8 cellular contexts compared by ENCODE assay signal in genomic region chr11:120912504-120912903, GRCh38.
DNase-seq lines count a peak whose midpoint lies in the region; ATAC-seq and TF ChIP-seq lines count a peak whose summit lies in the region.
"Had no signal": no experiment of that assay in that cellular context is flagged by ENCODE, and none has a peak within 500 bp of the region (broad histone marks: within the 10 kb centered on the region; RNA-seq: fewer than 3 reads in every experiment).

No MANE protein-coding gene starts in this region.

- H3K9me3 Mint-ChIP-seq in activated naive CD4-positive, alpha-beta T cell treated with anti-CD3 and anti-CD28 coated beads, Interleukin-2, amount 50 U/mL, for 72 hours = no peaks in the 10 kb centered on the region

- peaks cover 3% of the 10 kb centered on the region for H3K4me1 ChIP-seq in parathyroid adenoma

- no peaks in the 10 kb centered on the region for H3K36me3 ChIP-seq in parathyroid adenoma (ENCODE audit: control insufficient read depth, insufficient read depth, low read length)

- H3K4me2 ChIP-seq in parathyroid adenoma (ENCODE audit: low read length) = no peak overlapping the region

- no peak overlapping the region for H3K27ac Mint-ChIP-seq in activated naive CD4-positive, alpha-beta T cell treated with anti-CD3 and anti-CD28 coated beads, Interleukin-2, amount 50 U/mL, for 72 hours

- no peaks in the 10 kb centered on the region for H3K79me2 ChIP-seq in parathyroid adenoma

- TF ChIP-seq CTCF in GM10266 (IDR thresholded peaks at IDR 0.05; ENCODE audit: control insufficient read depth, insufficient read depth, low read depth, missing control alignments) (peak; percentile 47), parathyroid adenoma (IDR thresholded peaks at IDR 0.05) (peak; percentile 10)

- H3K27me3 ChIP-seq in parathyroid adenoma (ENCODE audit: control insufficient read depth, insufficient read depth, low read length) = no peaks in the 10 kb centered on the region

- no peaks in the 10 kb centered on the region for H3K9me3 ChIP-seq in parathyroid adenoma (ENCODE audit: control insufficient read depth, low read length)

- no peak overlapping the region for H3K27ac ChIP-seq in parathyroid adenoma

- DNase-seq in GM10266 (ENCODE audit: extremely low spot score) (peak; percentile 40), MV-4-11 (lab: John Stamatoyannopoulos, UW) (peak; percentile 13), dermis blood vessel endothelial cell (peak; percentile 58), ureter (ENCODE audit: low spot score) (no peak)
- DNase-seq in activated naive CD4-positive, alpha-beta T cell treated with anti-CD3 and anti-CD28 coated beads, Interleukin-2, amount 50 U/mL, for 72 hours (ENCODE audit: low spot score in 2 of 2) = no peak
- DNase-seq: NCI-H1436 had no signal

- no peak overlapping the region for H3K9ac ChIP-seq in parathyroid adenoma

- no peak for ATAC-seq in activated naive CD4-positive, alpha-beta T cell treated with anti-CD3 and anti-CD28 coated beads, Interleukin-2, amount 50 U/mL, for 72 hours
- no peak for ATAC-seq in GM21786 (IDR thresholded peaks at IDR 0.05; ENCODE audit: unreplicated experiment)

- H3K4me3 ChIP-seq in parathyroid adenoma (ENCODE audit: low read depth, low read length) = no peak overlapping the region

- H3K36me3 Mint-ChIP-seq in activated naive CD4-positive, alpha-beta T cell treated with anti-CD3 and anti-CD28 coated beads, Interleukin-2, amount 50 U/mL, for 72 hours = no peaks in the 10 kb centered on the region

- H2AFZ ChIP-seq in parathyroid adenoma = no peak overlapping the region

Comparison
In these comparisons a context has a peak if more than half of its experiments do, and no peak if none do; other contexts are left out.
1. DNase-seq: peak in GM10266 (single experiment), MV-4-11 (single experiment) and dermis blood vessel endothelial cell (single experiment); none in activated naive CD4-positive, alpha-beta T cell treated with anti-CD3 and anti-CD28 coated beads, Interleukin-2, amount 50 U/mL, for 72 hours (0 of 2) and ureter (single experiment).